10 cellular contexts compared by ENCODE assay signal in genomic region chr1:28756846-28757245, GRCh38. TPM values are rescaled to one million over a fixed set of nuclear protein-coding genes. Genes with fewer than 3 reads are reported as not detected.
DNase-seq lines count a peak whose midpoint lies in the region; ATAC-seq and TF ChIP-seq lines count a peak whose summit lies in the region.
"Had no signal": no experiment of that assay in that cellular context is flagged by ENCODE, and none has a peak within 500 bp of the region (broad histone marks: within the 10 kb centered on the region; RNA-seq: fewer than 3 reads in every experiment).

No MANE protein-coding gene starts in this region.

- H3K27ac Mint-ChIP-seq in natural killer cell = peak overlapping the region; percentile 15 to 42
- H3K27ac Mint-ChIP-seq in natural killer cell treated with Interleukin-12 subunit alpha and Interleukin-12 subunit beta and Interleukin-15 and Interleukin-18, amount 100 ng/mL, for 72 hours = no peak overlapping the region
- peak overlapping the region; percentile 37 for H3K27ac Mint-ChIP-seq in activated T-helper 17 cell treated with anti-CD3 and anti-CD28 coated beads, Interleukin-2, amount 50 U/mL, for 72 hours
- no peak overlapping the region for H3K27ac Mint-ChIP-seq in activated T-helper 1 cell treated with anti-CD3 and anti-CD28 coated beads, Interleukin-12 subunit alpha, Interleukin-12 subunit beta, Interleukin-2, Interleukin-4 antibody, amounts not matched to agents 30 ng/mL and 10 ng/mL and 1 ng/mL, durations not matched to agents 14 hours and 24 hours and 36 hours
- H3K27ac Mint-ChIP-seq: activated T-helper 2 cell treated with anti-CD3 and anti-CD28 coated beads, Interferon-gamma antibody, Interleukin-2, Interleukin-4, amounts not matched to agents 10 μg/mL and 5 μg/mL and 100 μg/mL, durations not matched to agents 14 hours and 24 hours and 36 hours had no signal

- H3K4me1 Mint-ChIP-seq in natural killer cell = peaks cover 19 to 30% of the 10 kb centered on the region in 2 donors
- H3K4me1 Mint-ChIP-seq in natural killer cell treated with Interleukin-12 subunit alpha and Interleukin-12 subunit beta and Interleukin-15 and Interleukin-18, amount 100 ng/mL, for 72 hours (ENCODE audit: low read depth in 2 of 2) = peaks cover 20 to 29% of the 10 kb centered on the region in 2 donors
- peaks cover 22% of the 10 kb centered on the region for H3K4me1 Mint-ChIP-seq in activated T-helper 17 cell treated with anti-CD3 and anti-CD28 coated beads, Interleukin-2, amount 50 U/mL, for 72 hours
- peaks cover 10% of the 10 kb centered on the region for H3K4me1 Mint-ChIP-seq in activated T-helper 1 cell treated with anti-CD3 and anti-CD28 coated beads, Interleukin-12 subunit alpha, Interleukin-12 subunit beta, Interleukin-2, Interleukin-4 antibody, amounts not matched to agents 30 ng/mL and 10 ng/mL and 1 ng/mL, durations not matched to agents 14 hours and 24 hours and 36 hours (ENCODE audit: low read depth)

- no peaks in the 10 kb centered on the region for H3K27me3 Mint-ChIP-seq in natural killer cell (ENCODE audit: low read depth in 2 of 2)
- no peaks in the 10 kb centered on the region for H3K27me3 Mint-ChIP-seq in natural killer cell treated with Interleukin-12 subunit alpha and Interleukin-12 subunit beta and Interleukin-15 and Interleukin-18, amount 100 ng/mL, for 72 hours
- no peaks in the 10 kb centered on the region for H3K27me3 Mint-ChIP-seq in activated T-helper 17 cell treated with anti-CD3 and anti-CD28 coated beads, Interleukin-2, amount 50 U/mL, for 72 hours
- H3K27me3 Mint-ChIP-seq in activated T-helper 1 cell treated with anti-CD3 and anti-CD28 coated beads, Interleukin-12 subunit alpha, Interleukin-12 subunit beta, Interleukin-2, Interleukin-4 antibody, amounts not matched to agents 30 ng/mL and 10 ng/mL and 1 ng/mL, durations not matched to agents 14 hours and 24 hours and 36 hours (ENCODE audit: insufficient read depth) = no peaks in the 10 kb centered on the region

- no peak overlapping the region for H2AFZ ChIP-seq in hepatocyte

- no peak for TF ChIP-seq CTCF in natural killer cell (IDR thresholded peaks at IDR 0.05)
- peak; percentile 23 for TF ChIP-seq CTCF in hepatocyte (IDR thresholded peaks at IDR 0.05; ENCODE audit: poor library complexity)

- H3K4me3 ChIP-seq in hepatocyte = no peak overlapping the region
- no peak overlapping the region for H3K4me3 ChIP-seq in effector memory CD4-positive, alpha-beta T cell (ENCODE audit: insufficient read depth, low read depth, low read length, poor library complexity, severe bottlenecking)

- 66% methylated on average over 5 of the region's 5 CpGs for WGBS in hepatocyte (ENCODE audit: low lambda C conversion rate, missing lambda C conversion rate)

- H3K79me2 ChIP-seq in hepatocyte = peaks cover 100% of the 10 kb centered on the region

- H3K9me3 Mint-ChIP-seq in natural killer cell = no peaks in the 10 kb centered on the region
- no peaks in the 10 kb centered on the region for H3K9me3 Mint-ChIP-seq in natural killer cell treated with Interleukin-12 subunit alpha and Interleukin-12 subunit beta and Interleukin-15 and Interleukin-18, amount 100 ng/mL, for 72 hours
- no peaks in the 10 kb centered on the region for H3K9me3 Mint-ChIP-seq in activated T-helper 17 cell treated with anti-CD3 and anti-CD28 coated beads, Interleukin-2, amount 50 U/mL, for 72 hours
- no peaks in the 10 kb centered on the region for H3K9me3 Mint-ChIP-seq in activated T-helper 1 cell treated with anti-CD3 and anti-CD28 coated beads, Interleukin-12 subunit alpha, Interleukin-12 subunit beta, Interleukin-2, Interleukin-4 antibody, amounts not matched to agents 30 ng/mL and 10 ng/mL and 1 ng/mL, durations not matched to agents 14 hours and 24 hours and 36 hours
- H3K9me3 Mint-ChIP-seq: activated T-helper 2 cell treated with anti-CD3 and anti-CD28 coated beads, Interferon-gamma antibody, Interleukin-2, Interleukin-4, amounts not matched to agents 10 μg/mL and 5 μg/mL and 100 μg/mL, durations not matched to agents 14 hours and 24 hours and 36 hours had no signal

- H3K4me1 ChIP-seq in hepatocyte (ENCODE audit: insufficient read depth) = peaks cover 27% of the 10 kb centered on the region
- peaks cover 23% of the 10 kb centered on the region for H3K4me1 ChIP-seq in effector memory CD4-positive, alpha-beta T cell (ENCODE audit: control insufficient read depth, insufficient read depth, low read length, poor library complexity, severe bottlenecking)

- H3K4me2 ChIP-seq in hepatocyte = peak overlapping the region; percentile 59

- no peaks in the 10 kb centered on the region for H3K9me3 ChIP-seq in hepatocyte (ENCODE audit: low read depth)
- no peaks in the 10 kb centered on the region for H3K9me3 ChIP-seq in effector memory CD4-positive, alpha-beta T cell (ENCODE audit: control insufficient read depth, low read length)

- peaks cover 100% of the 10 kb centered on the region for H4K20me1 ChIP-seq in hepatocyte (ENCODE audit: insufficient read depth, poor library complexity, severe bottlenecking)

- H3K36me3 Mint-ChIP-seq in natural killer cell = no peaks in the 10 kb centered on the region
- H3K36me3 Mint-ChIP-seq in natural killer cell treated with Interleukin-12 subunit alpha and Interleukin-12 subunit beta and Interleukin-15 and Interleukin-18, amount 100 ng/mL, for 72 hours = peaks cover 18% of the 10 kb centered on the region
- peaks cover 10% of the 10 kb centered on the region for H3K36me3 Mint-ChIP-seq in activated T-helper 17 cell treated with anti-CD3 and anti-CD28 coated beads, Interleukin-2, amount 50 U/mL, for 72 hours (ENCODE audit: low read depth)
- H3K36me3 Mint-ChIP-seq in activated T-helper 1 cell treated with anti-CD3 and anti-CD28 coated beads, Interleukin-12 subunit alpha, Interleukin-12 subunit beta, Interleukin-2, Interleukin-4 antibody, amounts not matched to agents 30 ng/mL and 10 ng/mL and 1 ng/mL, durations not matched to agents 14 hours and 24 hours and 36 hours (ENCODE audit: low read depth) = peaks cover 20% of the 10 kb centered on the region

- H3K4me3 Mint-ChIP-seq in natural killer cell = no peak overlapping the region
- H3K4me3 Mint-ChIP-seq in natural killer cell treated with Interleukin-12 subunit alpha and Interleukin-12 subunit beta and Interleukin-15 and Interleukin-18, amount 100 ng/mL, for 72 hours = no peak overlapping the region
- no peak overlapping the region for H3K4me3 Mint-ChIP-seq in activated T-helper 17 cell treated with anti-CD3 and anti-CD28 coated beads, Interleukin-2, amount 50 U/mL, for 72 hours
- no peak overlapping the region for H3K4me3 Mint-ChIP-seq in activated T-helper 1 cell treated with anti-CD3 and anti-CD28 coated beads, Interleukin-12 subunit alpha, Interleukin-12 subunit beta, Interleukin-2, Interleukin-4 antibody, amounts not matched to agents 30 ng/mL and 10 ng/mL and 1 ng/mL, durations not matched to agents 14 hours and 24 hours and 36 hours

- H3K36me3 ChIP-seq in hepatocyte (replicated peaks; ENCODE audit: insufficient read depth, low read depth) = no peaks in the 10 kb centered on the region
- H3K36me3 ChIP-seq in effector memory CD4-positive, alpha-beta T cell (ENCODE audit: control insufficient read depth, insufficient read depth, low read length) = peaks cover 29% of the 10 kb centered on the region

- no peak overlapping the region for H3K27ac ChIP-seq in hepatocyte
- no peak overlapping the region for H3K27ac ChIP-seq in effector memory CD4-positive, alpha-beta T cell (ENCODE audit: insufficient read depth, low read length, poor library complexity, severe bottlenecking)

- intact Hi-C loops in natural killer cell (cut with micrococcal nuclease) = no loop called here
- intact Hi-C loops in activated T-helper 1 cell treated with anti-CD3 and anti-CD28 coated beads, Interleukin-12 subunit alpha, Interleukin-12 subunit beta, Interleukin-2, Interleukin-4 antibody, amounts not matched to agents 30 ng/mL and 10 ng/mL and 1 ng/mL, durations not matched to agents 14 hours and 24 hours and 36 hours (cut with micrococcal nuclease) = no loop called here

- DNase-seq in natural killer cell (no peak), hepatocyte (ENCODE audit: low spot score) (no peak), NCI-H1048 (lab: John Stamatoyannopoulos, UW) (no peak)
- DNase-seq in natural killer cell treated with Interleukin-12 subunit alpha and Interleukin-12 subunit beta and Interleukin-15 and Interleukin-18, amount 100 ng/mL, for 72 hours (ENCODE audit: low spot score) = no peak
- DNase-seq in activated T-helper 1 cell treated with anti-CD3 and anti-CD28 coated beads, Interleukin-12 subunit alpha, Interleukin-12 subunit beta, Interleukin-2, Interleukin-4 antibody, amounts not matched to agents 30 ng/mL and 10 ng/mL and 1 ng/mL, durations not matched to agents 14 hours and 24 hours and 36 hours (ENCODE audit: low spot score) = no peak
- no peak for DNase-seq in effector memory CD4-positive, alpha-beta T cell

- no peaks in the 10 kb centered on the region for H3K9me2 ChIP-seq in hepatocyte (replicated peaks; ENCODE audit: insufficient read depth)

- H3K27me3 ChIP-seq in hepatocyte = no peaks in the 10 kb centered on the region
- no peaks in the 10 kb centered on the region for H3K27me3 ChIP-seq in effector memory CD4-positive, alpha-beta T cell (replicated peaks; ENCODE audit: control insufficient read depth, insufficient read depth, low read length, poor library complexity, severe bottlenecking)

- ATAC-seq in natural killer cell = no peak
- ATAC-seq in natural killer cell treated with Interleukin-12 subunit alpha and Interleukin-12 subunit beta and Interleukin-15 and Interleukin-18, amount 100 ng/mL, for 72 hours = no peak
- ATAC-seq in activated T-helper 17 cell treated with anti-CD3 and anti-CD28 coated beads, Interleukin-2, amount 50 U/mL, for 72 hours (replicated peaks) = no peak
- no peak for ATAC-seq in HG02973 (IDR thresholded peaks at IDR 0.05; ENCODE audit: unreplicated experiment)

RNA-seq across cellular contexts. Expression of gene YTHDF2, which starts 20.1 kb away (rescaled TPM):
- 10 to 100 TPM; 78.9 to 98.3 (median 97.9) TPM for total RNA-seq in natural killer cell
- 10 to 100 TPM; 78.7 to 84.7 TPM for total RNA-seq in natural killer cell treated with Interleukin-12 subunit alpha and Interleukin-12 subunit beta and Interleukin-15 and Interleukin-18, amount 100 ng/mL, for 72 hours
- 10 to 100 TPM; 60.1 to 74.9 TPM for total RNA-seq in activated T-helper 17 cell treated with anti-CD3 and anti-CD28 coated beads, Interleukin-2, amount 50 U/mL, for 72 hours
- 71.9 and 87.3 TPM in 2 replicates for total RNA-seq in hepatocyte
- 66.8 and 83.3 TPM in 2 replicates for polyA plus RNA-seq in hepatocyte
- 91.7 and 94.9 TPM in 2 replicates for total RNA-seq in activated T-helper 1 cell treated with anti-CD3 and anti-CD28 coated beads, Interleukin-12 subunit alpha, Interleukin-12 subunit beta, Interleukin-2, Interleukin-4 antibody, amounts not matched to agents 30 ng/mL and 10 ng/mL and 1 ng/mL, durations not matched to agents 14 hours and 24 hours and 36 hours

RNA-seq across cellular contexts. Expression of gene OPRD1, which starts 55.1 kb away (rescaled TPM):
- total RNA-seq in natural killer cell = not detected
- total RNA-seq in natural killer cell treated with Interleukin-12 subunit alpha and Interleukin-12 subunit beta and Interleukin-15 and Interleukin-18, amount 100 ng/mL, for 72 hours = not detected
- total RNA-seq in activated T-helper 17 cell treated with anti-CD3 and anti-CD28 coated beads, Interleukin-2, amount 50 U/mL, for 72 hours = not detected
- total RNA-seq in hepatocyte = 0.07 and 0.12 TPM in 2 replicates
- polyA plus RNA-seq in hepatocyte = 0.08 and 0.12 TPM in 2 replicates
- 0.05 TPM in 1 of 2 replicates, not detected in the other for total RNA-seq in activated T-helper 1 cell treated with anti-CD3 and anti-CD28 coated beads, Interleukin-12 subunit alpha, Interleukin-12 subunit beta, Interleukin-2, Interleukin-4 antibody, amounts not matched to agents 30 ng/mL and 10 ng/mL and 1 ng/mL, durations not matched to agents 14 hours and 24 hours and 36 hours
- total RNA-seq: activated T-helper 2 cell treated with anti-CD3 and anti-CD28 coated beads, Interferon-gamma antibody, Interleukin-2, Interleukin-4, amounts not matched to agents 10 μg/mL and 5 μg/mL and 100 μg/mL, durations not matched to agents 14 hours and 24 hours and 36 hours; H4 had no signal

Comparison
In these comparisons a context has a peak if more than half of its experiments do, and no peak if none do; other contexts are left out.
1. H3K27ac Mint-ChIP-seq: peak in natural killer cell (2 of 2) and activated T-helper 17 cell treated with anti-CD3 and anti-CD28 coated beads, Interleukin-2, amount 50 U/mL, for 72 hours (single experiment); none in natural killer cell treated with Interleukin-12 subunit alpha and Interleukin-12 subunit beta and Interleukin-15 and Interleukin-18, amount 100 ng/mL, for 72 hours (0 of 2) and activated T-helper 1 cell treated with anti-CD3 and anti-CD28 coated beads, Interleukin-12 subunit alpha, Interleukin-12 subunit beta, Interleukin-2, Interleukin-4 antibody, amounts not matched to agents 30 ng/mL and 10 ng/mL and 1 ng/mL, durations not matched to agents 14 hours and 24 hours and 36 hours (single experiment).